Comparison of ENCODE assay signal across 8 cellular contexts in the genomic region with DNA sequence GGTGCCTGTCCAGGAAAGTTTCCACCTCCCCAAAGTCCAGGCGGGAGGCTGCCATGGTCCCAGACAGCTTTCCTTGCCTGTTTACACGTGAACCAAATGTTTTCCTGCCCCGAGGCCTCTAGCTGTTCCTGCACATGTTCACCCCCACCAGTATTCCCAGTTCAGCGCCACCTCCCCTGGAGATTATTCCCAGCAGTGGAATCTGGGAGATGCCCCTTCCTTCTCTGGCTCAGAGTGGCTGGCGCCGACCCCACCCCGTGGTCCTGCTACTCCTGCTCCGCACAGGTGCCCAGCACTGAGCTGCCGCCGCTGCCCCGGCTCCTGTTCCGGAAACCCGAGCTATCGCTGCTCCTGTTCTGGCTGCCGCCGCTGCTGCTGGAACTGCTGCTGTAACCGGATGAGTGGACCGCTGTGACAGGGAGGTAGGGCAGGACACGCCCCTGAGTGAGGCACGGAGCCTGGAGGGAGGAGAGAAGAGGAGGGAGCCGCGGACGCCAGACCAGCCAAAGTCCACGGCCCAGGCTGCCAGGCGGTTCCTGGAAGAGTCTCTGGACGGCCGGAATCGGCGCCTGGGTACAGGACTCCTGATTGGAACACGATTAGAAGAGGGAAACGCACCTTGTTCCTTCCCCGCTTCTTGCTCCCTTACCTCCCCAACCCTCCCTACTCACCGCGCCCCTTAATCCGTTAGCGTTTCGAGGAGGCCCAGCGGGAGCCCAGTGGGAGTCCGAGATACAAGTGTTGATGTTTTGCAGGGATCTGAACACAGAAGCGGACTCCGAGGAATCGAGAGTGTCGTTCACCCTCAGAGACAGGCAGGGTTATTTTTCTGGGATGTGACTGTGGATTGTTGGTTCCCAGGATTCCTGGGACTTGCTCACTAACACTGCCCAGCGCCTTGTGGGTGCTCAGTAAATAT. TPM values are rescaled to one million over a fixed set of nuclear protein-coding genes. Genes with fewer than 3 reads are reported as not detected.
DNase-seq lines count a peak whose midpoint lies in the region; ATAC-seq and TF ChIP-seq lines count a peak whose summit lies in the region.

A gene (minus strand): TSS at position 395 of the 919 bp plus-strand sequence. CDS start 340 bp downstream, at position 55.

- POLR2A ChIA-PET in activated B cell treated with CpG ODN at 0.5 μM for 24 hours (lab: Charles Lee), result interaction anchor here (0.6 kb wide), 1 partner anchor 24 kb away, joined by 3 read pairs; no protein-coding TSS in a partner anchor

- H3K4me3 ChIP-seq in mesodermal cell (ENCODE audit: extremely low read depth, insufficient read depth, low read length, poor library complexity, severe bottlenecking), result peak within 1 kb of the TSS; percentile 40

- TF ChIP-seq CTCF in activated B cell treated with CpG ODN at 0.5 μM for 24 hours (IDR thresholded peaks at IDR 0.05), result no peak

- intact Hi-C loops in activated B cell treated with CpG ODN at 0.5 μM for 24 hours (cut with micrococcal nuclease), result no loop called here

- no peak within 1 kb of the TSS for H3K27ac Mint-ChIP-seq in activated B cell treated with CpG ODN at 0.5 μM for 24 hours

- ATAC-seq in activated B cell treated with CpG ODN at 0.5 μM for 24 hours (ENCODE audit: low read depth), result no peak
- ATAC-seq in stimulated activated naive CD8-positive, alpha-beta T cell treated with anti-CD3 and anti-CD28 coated beads, Interleukin-15, Interleukin-2, amounts not matched to agents 100 U/mL and 50 U/mL, for 24 hours, result peak; percentile 88
- ATAC-seq in GM18858 (IDR thresholded peaks at IDR 0.05; ENCODE audit: unreplicated experiment), result no peak

- H3K36me3 ChIP-seq in mesodermal cell (ENCODE audit: control insufficient read depth, insufficient read depth, low read length), result no peaks in the 10 kb centered on the region

- H3K27me3 Mint-ChIP-seq in activated B cell treated with CpG ODN at 0.5 μM for 24 hours, result peaks cover 43% of the 10 kb centered on the region

- H3K27ac ChIP-seq in mesodermal cell (ENCODE audit: low read depth, low read length, severe bottlenecking), result peak within 1 kb of the TSS; percentile 71

- peaks cover 3% of the 10 kb centered on the region for H3K4me1 Mint-ChIP-seq in activated B cell treated with CpG ODN at 0.5 μM for 24 hours

- peaks cover 19% of the 10 kb centered on the region for H3K4me1 ChIP-seq in mesodermal cell (ENCODE audit: control insufficient read depth, insufficient read depth, low read length, poor library complexity, severe bottlenecking)

- H3K4me3 Mint-ChIP-seq in activated B cell treated with CpG ODN at 0.5 μM for 24 hours, result peak within 1 kb of the TSS; percentile 28

- DNase-seq in D341Med (ENCODE audit: low spot score) (peak; percentile 72), HCEC 1CT (peak; percentile 72), NCI-H2107 (lab: John Stamatoyannopoulos, UW) (peak; percentile 31), activated B cell treated with CpG ODN at 0.5 μM for 24 hours (no peak), epidermal melanocyte (ENCODE audit: insufficient read length, low spot score) (peak; percentile 30)
- peak; percentile 48 for DNase-seq in stimulated activated naive CD8-positive, alpha-beta T cell treated with anti-CD3 and anti-CD28 coated beads, Interleukin-15, Interleukin-2, amounts not matched to agents 100 U/mL and 50 U/mL, for 24 hours

- CTCF ChIA-PET in activated B cell treated with CpG ODN at 0.5 μM for 24 hours (lab: Charles Lee), result no interaction called here

- no peaks in the 10 kb centered on the region for H3K36me3 Mint-ChIP-seq in activated B cell treated with CpG ODN at 0.5 μM for 24 hours (ENCODE audit: low read depth)

- no peaks in the 10 kb centered on the region for H3K9me3 ChIP-seq in mesodermal cell (ENCODE audit: control insufficient read depth, low read length)

- no peaks in the 10 kb centered on the region for H3K9me3 Mint-ChIP-seq in activated B cell treated with CpG ODN at 0.5 μM for 24 hours

- WGBS in mesodermal cell (ENCODE audit: insufficient coverage in 2 of 2), 2 experiments, result 8 to 12% methylated on average over 24 to 33 of the region's 44 CpGs

RNA-seq across cellular contexts. Expression of the gene that starts here (rescaled TPM):
- total RNA-seq in activated B cell treated with CpG ODN at 0.5 μM for 24 hours, result not detected in 2 replicates
- 0.41 TPM for polyA plus RNA-seq in mesodermal cell (2013, experiment 1 of 2)
- 0.20 TPM for polyA plus RNA-seq in mesodermal cell (2013, experiment 2 of 2)
